8 cellular contexts compared by ENCODE assay signal in the genomic region with DNA sequence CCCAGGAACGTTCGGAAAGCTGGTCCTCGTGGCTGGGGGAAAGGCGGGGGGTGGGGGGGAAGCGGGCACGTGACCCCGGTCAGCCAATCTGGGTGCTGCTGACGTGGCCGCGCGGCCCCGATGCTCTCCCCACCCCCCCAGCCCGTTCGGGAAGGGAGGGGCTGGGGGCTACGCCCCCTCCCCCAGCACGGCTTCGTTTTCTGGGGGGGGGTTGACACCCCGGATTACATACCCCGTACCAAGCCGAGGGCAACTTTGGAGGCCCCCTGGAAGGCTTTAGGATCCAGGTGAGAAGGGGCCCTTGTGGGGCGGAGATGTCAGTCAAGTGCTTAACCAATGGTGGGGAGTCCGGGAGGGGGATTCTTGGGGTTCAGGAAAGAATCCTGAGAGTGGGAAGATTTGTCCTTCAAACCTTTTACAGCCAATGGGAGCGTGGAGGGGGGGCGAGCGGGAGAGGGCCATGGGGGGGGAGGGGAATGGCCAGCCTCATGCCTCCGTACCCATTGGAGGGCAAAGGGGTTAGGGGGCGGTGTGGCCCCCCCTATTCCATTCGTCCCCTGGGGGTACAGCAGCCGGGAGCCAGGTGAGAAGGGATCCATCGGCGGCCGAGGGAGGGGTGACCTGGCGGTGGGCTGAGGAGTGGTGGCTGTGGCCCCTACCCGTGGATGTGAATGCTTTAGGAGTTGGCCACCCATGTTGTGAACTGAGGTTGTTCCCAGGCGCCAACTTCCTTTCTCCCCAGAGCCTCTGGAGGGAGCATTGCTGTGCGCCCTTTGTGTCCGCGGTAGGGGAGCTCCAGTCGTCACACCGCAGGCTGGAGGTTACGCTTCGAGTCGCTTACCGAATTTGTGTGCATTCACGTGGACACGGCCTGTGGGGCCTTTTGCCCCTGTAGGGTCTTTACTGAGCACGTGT. TPM values are rescaled to one million over a fixed set of nuclear protein-coding genes. Genes with fewer than 3 reads are reported as not detected.
DNase-seq lines count a peak whose midpoint lies in the region; ATAC-seq and TF ChIP-seq lines count a peak whose summit lies in the region.

No MANE protein-coding gene starts in this region.

- H3K9me3 Mint-ChIP-seq in activated CD4-positive, alpha-beta T cell treated with anti-CD3 and anti-CD28 coated beads, Interleukin-2, amount 10 ng/mL, durations not matched to agents 24 days and 14 days = no peaks in the 10 kb centered on the region

- peak overlapping the region; percentile 100 for H3K27ac Mint-ChIP-seq in activated CD4-positive, alpha-beta T cell treated with anti-CD3 and anti-CD28 coated beads, Interleukin-2, amount 10 ng/mL, durations not matched to agents 24 days and 14 days

- no peaks in the 10 kb centered on the region for H3K27me3 ChIP-seq in left lung

- no peaks in the 10 kb centered on the region for H3K27me3 Mint-ChIP-seq in activated CD4-positive, alpha-beta T cell treated with anti-CD3 and anti-CD28 coated beads, Interleukin-2, amount 10 ng/mL, durations not matched to agents 24 days and 14 days

- H3K4me3 ChIP-seq in left lung = peak overlapping the region; percentile 61 to 100

- TF ChIP-seq CTCF in left lung (IDR thresholded peaks at IDR 0.05) = no peak

- H3K36me3 Mint-ChIP-seq in activated CD4-positive, alpha-beta T cell treated with anti-CD3 and anti-CD28 coated beads, Interleukin-2, amount 10 ng/mL, durations not matched to agents 24 days and 14 days (ENCODE audit: low read depth) = peaks cover 47% of the 10 kb centered on the region

- intact Hi-C loops in activated CD4-positive, alpha-beta T cell treated with anti-CD3 and anti-CD28 coated beads, Interleukin-2, amount 10 ng/mL, durations not matched to agents 24 days and 14 days (cut with micrococcal nuclease) = loop anchor here (1.0 to 5.0 kb wide), 3 partner anchors 37 to 792 kb away; a partner anchor contains a TSS
- intact Hi-C loops in left lung (cut with DNase I) = no loop called here

- DNase-seq in ELF-1 (ENCODE audit: low read depth, low spot score) (peak; percentile 83), NCI-H345 treated with DMSO at 0.1 percent for 48 hours (lab: John Stamatoyannopoulos, UW; ENCODE audit: unreplicated experiment) (peak; percentile 84), dedifferentiated amniotic fluid mesenchymal stem cell (ENCODE audit: extremely low spot score) (peak; percentile 51), left lung (peak; percentile 75 to 90)
- peak; percentile 88 for DNase-seq in activated CD4-positive, alpha-beta T cell treated with anti-CD3 and anti-CD28 coated beads, Interleukin-2, amount 10 ng/mL, durations not matched to agents 24 days and 14 days
- DNase-seq in stimulated activated CD4-positive, alpha-beta T cell treated with anti-CD3 and anti-CD28 coated beads, Interleukin-4, amount 100 ng/mL, for 1 hour = peak; percentile 77

- H3K4me1 Mint-ChIP-seq in activated CD4-positive, alpha-beta T cell treated with anti-CD3 and anti-CD28 coated beads, Interleukin-2, amount 10 ng/mL, durations not matched to agents 24 days and 14 days = peaks cover 26% of the 10 kb centered on the region

- peak; percentile 6 for ATAC-seq in HG02763 (IDR thresholded peaks at IDR 0.05; ENCODE audit: unreplicated experiment)
- ATAC-seq in left lung = peak; percentile 35
- no peak for ATAC-seq in HG03565 (IDR thresholded peaks at IDR 0.05; ENCODE audit: unreplicated experiment)

- H3K27ac ChIP-seq in left lung = peak overlapping the region; percentile 99

- H3K4me3 Mint-ChIP-seq in activated CD4-positive, alpha-beta T cell treated with anti-CD3 and anti-CD28 coated beads, Interleukin-2, amount 10 ng/mL, durations not matched to agents 24 days and 14 days = peak overlapping the region; percentile 94

- H3K4me1 ChIP-seq in left lung = peaks cover 10 to 35% of the 10 kb centered on the region in 2 donors

- H3K9me3 ChIP-seq in left lung = no peaks in the 10 kb centered on the region

- peaks cover 0 to 19% of the 10 kb centered on the region in 2 donors for H3K36me3 ChIP-seq in left lung

RNA-seq across cellular contexts. Expression of a gene that starts 0.6 kb away (rescaled TPM):
- total RNA-seq in activated CD4-positive, alpha-beta T cell treated with anti-CD3 and anti-CD28 coated beads, Interleukin-2, amount 10 ng/mL, durations not matched to agents 24 days and 14 days = 320 TPM in 2 replicates
- 100 to 1,000 TPM; 125 to 174 TPM for total RNA-seq in left lung

RNA-seq across cellular contexts. Expression of a gene that starts 16.1 kb away (rescaled TPM):
- 8.1 and 8.7 TPM in 2 replicates for total RNA-seq in activated CD4-positive, alpha-beta T cell treated with anti-CD3 and anti-CD28 coated beads, Interleukin-2, amount 10 ng/mL, durations not matched to agents 24 days and 14 days
- 100 to 1,000 TPM; 128 to 159 TPM for total RNA-seq in left lung

RNA-seq across cellular contexts. Expression of a gene that starts 28.2 kb away (rescaled TPM):
- total RNA-seq in activated CD4-positive, alpha-beta T cell treated with anti-CD3 and anti-CD28 coated beads, Interleukin-2, amount 10 ng/mL, durations not matched to agents 24 days and 14 days = 0.75 and 0.80 TPM in 2 replicates
- total RNA-seq in left lung = 10 to 100 TPM; 59.0 to 91.0 TPM

RNA-seq across cellular contexts. Expression of a gene that starts 40.4 kb away (rescaled TPM):
- 0.21 and 0.38 TPM in 2 replicates for total RNA-seq in activated CD4-positive, alpha-beta T cell treated with anti-CD3 and anti-CD28 coated beads, Interleukin-2, amount 10 ng/mL, durations not matched to agents 24 days and 14 days
- total RNA-seq in left lung = 10 to 100 TPM; 15.3 to 20.6 TPM

Comparison
In these comparisons a context has a peak if more than half of its experiments do, and no peak if none do; other contexts are left out.
1. RNA of a gene that starts 16.1 kb away (total RNA-seq): 128 to 159 TPM in left lung; 8.1 to 8.7 TPM in activated CD4-positive, alpha-beta T cell treated with anti-CD3 and anti-CD28 coated beads, Interleukin-2, amount 10 ng/mL, durations not matched to agents 24 days and 14 days; every median in the first group is over 10 times any median in the second.
2. RNA of a gene that starts 28.2 kb away (total RNA-seq): 59.0 to 91.0 TPM in left lung; 0.75 to 0.80 TPM in activated CD4-positive, alpha-beta T cell treated with anti-CD3 and anti-CD28 coated beads, Interleukin-2, amount 10 ng/mL, durations not matched to agents 24 days and 14 days; every median in the first group is over 10 times any median in the second.
3. Peak in every context shown above with its lines, with median percentiles within 50 percentile points of each other: DNase-seq.